In genomic region chr21:32581732-32582131, GRCh38 we compare ENCODE assay signal across 1 cellular context.
TF ChIP-seq lines count a peak whose summit lies in the region.

No MANE protein-coding gene starts in this region.

TF ChIP-seq in K562, 482 proteins besides CTCF, POLR2A, EP300 and RAD21:
- TF ChIP-seq NFIC (IDR thresholded peaks at IDR 0.05) (no peak), HCFC1 (IDR thresholded peaks at IDR 0.05; ENCODE audit: low read depth, low read length) (no peak), CBFA2T2 (conservative IDR thresholded peaks at IDR 0.05) (no peak), RFX1 (IDR thresholded peaks at IDR 0.05) (no peak), FOXJ2 (tag; IDR thresholded peaks at IDR 0.05) (no peak), RB1 (IDR thresholded peaks at IDR 0.05; ENCODE audit: low read depth) (no peak), BDP1 (IDR thresholded peaks at IDR 0.05; ENCODE audit: insufficient read depth, insufficient read length) (no peak), CBX5 (IDR thresholded peaks at IDR 0.05; ENCODE audit: borderline replicate concordance, low read depth) (no peak), ZNF75A (CRISPR knock-in tag; IDR thresholded peaks at IDR 0.05) (no peak), SREBF1 (IDR thresholded peaks at IDR 0.05; ENCODE audit: borderline replicate concordance, low read depth, low read length) (no peak), L3MBTL2 (IDR thresholded peaks at IDR 0.05) (no peak), HINFP (tag; conservative IDR thresholded peaks at IDR 0.05; ENCODE audit: low read depth) (no peak)
- TF ChIP-seq, protein P1, sequence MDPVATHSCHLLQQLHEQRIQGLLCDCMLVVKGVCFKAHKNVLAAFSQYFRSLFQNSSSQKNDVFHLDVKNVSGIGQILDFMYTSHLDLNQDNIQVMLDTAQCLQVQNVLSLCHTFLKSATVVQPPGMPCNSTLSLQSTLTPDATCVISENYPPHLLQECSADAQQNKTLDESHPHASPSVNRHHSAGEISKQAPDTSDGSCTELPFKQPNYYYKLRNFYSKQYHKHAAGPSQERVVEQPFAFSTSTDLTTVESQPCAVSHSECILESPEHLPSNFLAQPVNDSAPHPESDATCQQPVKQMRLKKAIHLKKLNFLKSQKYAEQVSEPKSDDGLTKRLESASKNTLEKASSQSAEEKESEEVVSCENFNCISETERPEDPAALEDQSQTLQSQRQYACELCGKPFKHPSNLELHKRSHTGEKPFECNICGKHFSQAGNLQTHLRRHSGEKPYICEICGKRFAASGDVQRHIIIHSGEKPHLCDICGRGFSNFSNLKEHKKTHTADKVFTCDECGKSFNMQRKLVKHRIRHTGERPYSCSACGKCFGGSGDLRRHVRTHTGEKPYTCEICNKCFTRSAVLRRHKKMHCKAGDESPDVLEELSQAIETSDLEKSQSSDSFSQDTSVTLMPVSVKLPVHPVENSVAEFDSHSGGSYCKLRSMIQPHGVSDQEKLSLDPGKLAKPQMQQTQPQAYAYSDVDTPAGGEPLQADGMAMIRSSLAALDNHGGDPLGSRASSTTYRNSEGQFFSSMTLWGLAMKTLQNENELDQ (CRISPR knock-in tag; IDR thresholded peaks at IDR 0.05; ENCODE audit: borderline replicate concordance) = no peak
- TF ChIP-seq, protein P2, sequence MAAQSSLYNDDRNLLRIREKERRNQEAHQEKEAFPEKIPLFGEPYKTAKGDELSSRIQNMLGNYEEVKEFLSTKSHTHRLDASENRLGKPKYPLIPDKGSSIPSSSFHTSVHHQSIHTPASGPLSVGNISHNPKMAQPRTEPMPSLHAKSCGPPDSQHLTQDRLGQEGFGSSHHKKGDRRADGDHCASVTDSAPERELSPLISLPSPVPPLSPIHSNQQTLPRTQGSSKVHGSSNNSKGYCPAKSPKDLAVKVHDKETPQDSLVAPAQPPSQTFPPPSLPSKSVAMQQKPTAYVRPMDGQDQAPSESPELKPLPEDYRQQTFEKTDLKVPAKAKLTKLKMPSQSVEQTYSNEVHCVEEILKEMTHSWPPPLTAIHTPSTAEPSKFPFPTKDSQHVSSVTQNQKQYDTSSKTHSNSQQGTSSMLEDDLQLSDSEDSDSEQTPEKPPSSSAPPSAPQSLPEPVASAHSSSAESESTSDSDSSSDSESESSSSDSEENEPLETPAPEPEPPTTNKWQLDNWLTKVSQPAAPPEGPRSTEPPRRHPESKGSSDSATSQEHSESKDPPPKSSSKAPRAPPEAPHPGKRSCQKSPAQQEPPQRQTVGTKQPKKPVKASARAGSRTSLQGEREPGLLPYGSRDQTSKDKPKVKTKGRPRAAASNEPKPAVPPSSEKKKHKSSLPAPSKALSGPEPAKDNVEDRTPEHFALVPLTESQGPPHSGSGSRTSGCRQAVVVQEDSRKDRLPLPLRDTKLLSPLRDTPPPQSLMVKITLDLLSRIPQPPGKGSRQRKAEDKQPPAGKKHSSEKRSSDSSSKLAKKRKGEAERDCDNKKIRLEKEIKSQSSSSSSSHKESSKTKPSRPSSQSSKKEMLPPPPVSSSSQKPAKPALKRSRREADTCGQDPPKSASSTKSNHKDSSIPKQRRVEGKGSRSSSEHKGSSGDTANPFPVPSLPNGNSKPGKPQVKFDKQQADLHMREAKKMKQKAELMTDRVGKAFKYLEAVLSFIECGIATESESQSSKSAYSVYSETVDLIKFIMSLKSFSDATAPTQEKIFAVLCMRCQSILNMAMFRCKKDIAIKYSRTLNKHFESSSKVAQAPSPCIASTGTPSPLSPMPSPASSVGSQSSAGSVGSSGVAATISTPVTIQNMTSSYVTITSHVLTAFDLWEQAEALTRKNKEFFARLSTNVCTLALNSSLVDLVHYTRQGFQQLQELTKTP (IDR thresholded peaks at IDR 0.05; ENCODE audit: low read depth in 1 of 2, partially characterized antibody in 2 of 2) = no peak
- TF ChIP-seq, protein P3, sequence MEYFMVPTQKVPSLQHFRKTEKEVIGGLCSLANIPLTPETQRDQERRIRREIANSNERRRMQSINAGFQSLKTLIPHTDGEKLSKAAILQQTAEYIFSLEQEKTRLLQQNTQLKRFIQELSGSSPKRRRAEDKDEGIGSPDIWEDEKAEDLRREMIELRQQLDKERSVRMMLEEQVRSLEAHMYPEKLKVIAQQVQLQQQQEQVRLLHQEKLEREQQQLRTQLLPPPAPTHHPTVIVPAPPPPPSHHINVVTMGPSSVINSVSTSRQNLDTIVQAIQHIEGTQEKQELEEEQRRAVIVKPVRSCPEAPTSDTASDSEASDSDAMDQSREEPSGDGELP (CRISPR knock-in tag; IDR thresholded peaks at IDR 0.05; ENCODE audit: borderline replicate concordance) = no peak
